10 cellular contexts compared by ENCODE assay signal in genomic region chr2:96049049-96049916, GRCh38. TPM values are rescaled to one million over a fixed set of nuclear protein-coding genes. Genes with fewer than 3 reads are reported as not detected.
DNase-seq lines count a peak whose midpoint lies in the region; ATAC-seq and TF ChIP-seq lines count a peak whose summit lies in the region.
"Not testable (repeated sequence)": the region's sequence is repeated elsewhere in the genome, so short reads cannot be mapped to it uniquely, and the experiment has no call there.
"Had no signal": no experiment of that assay in that cellular context is flagged by ENCODE, and none has a peak within 500 bp of the region (broad histone marks: within the 10 kb centered on the region; RNA-seq: fewer than 3 reads in every experiment).

No MANE protein-coding gene starts in this region.

- not testable (repeated sequence) for H3K4me1 Mint-ChIP-seq in CD14-positive monocyte; activated CD4-positive, alpha-beta T cell treated with anti-CD3 and anti-CD28 coated beads, Interleukin-2, amount 10 ng/mL, durations not matched to agents 24 days and 14 days; stimulated activated naive CD8-positive, alpha-beta T cell treated with anti-CD3 and anti-CD28 coated beads, Interleukin-15, amount 100 ng/mL, for 72 hours

- in situ Hi-C loops in KBM-7 (cut with MboI; ENCODE audit: low pct_unique_long_range_greater_than_20kb, low sequenced_read_pairs), result not testable (repeated sequence)

- DNase-seq in CD14-positive monocyte (ENCODE audit: low spot score) (peak; percentile 12), KBM-7 (peak; percentile 18), posterior vena cava (ENCODE audit: low spot score) (peak; percentile 34)
- peak; percentile 53 for DNase-seq in activated CD4-positive, alpha-beta T cell treated with anti-CD3 and anti-CD28 coated beads, Interleukin-2, amount 10 ng/mL, durations not matched to agents 24 days and 14 days
- DNase-seq in caudate nucleus (lab: John Stamatoyannopoulos, UW); Right ventricle myocardium superior; left colon: not testable (repeated sequence)
- DNase-seq in stimulated activated naive CD8-positive, alpha-beta T cell treated with anti-CD3 and anti-CD28 coated beads, Interleukin-15, amount 100 ng/mL, for 72 hours, result peak in 1 of 2 donors; percentile 13

- TF ChIP-seq CTCF in CD14-positive monocyte (IDR thresholded peaks at IDR 0.05), result not testable (repeated sequence)

- not testable (repeated sequence) for H3K4me3 Mint-ChIP-seq in CD14-positive monocyte; activated CD4-positive, alpha-beta T cell treated with anti-CD3 and anti-CD28 coated beads, Interleukin-2, amount 10 ng/mL, durations not matched to agents 24 days and 14 days; stimulated activated naive CD8-positive, alpha-beta T cell treated with anti-CD3 and anti-CD28 coated beads, Interleukin-15, amount 100 ng/mL, for 72 hours

- H3K27ac Mint-ChIP-seq in CD14-positive monocyte; activated CD4-positive, alpha-beta T cell treated with anti-CD3 and anti-CD28 coated beads, Interleukin-2, amount 10 ng/mL, durations not matched to agents 24 days and 14 days; stimulated activated naive CD8-positive, alpha-beta T cell treated with anti-CD3 and anti-CD28 coated beads, Interleukin-15, amount 100 ng/mL, for 72 hours: not testable (repeated sequence)

- ATAC-seq in Right ventricle myocardium superior (ENCODE audit: poor library complexity) (peak; percentile 63), left colon (peak; percentile 78)
- ATAC-seq in stimulated activated naive CD8-positive, alpha-beta T cell treated with anti-CD3 and anti-CD28 coated beads, Interleukin-15, amount 100 ng/mL, for 72 hours, result peak; percentile 57

- H3K27ac ChIP-seq in caudate nucleus (ENCODE audit: low read depth, low read length), result peak overlapping the region; percentile 44

- not testable (repeated sequence) for H3K27me3 Mint-ChIP-seq in CD14-positive monocyte (ENCODE audit: low read depth in 3 of 3); activated CD4-positive, alpha-beta T cell treated with anti-CD3 and anti-CD28 coated beads, Interleukin-2, amount 10 ng/mL, durations not matched to agents 24 days and 14 days; stimulated activated naive CD8-positive, alpha-beta T cell treated with anti-CD3 and anti-CD28 coated beads, Interleukin-15, amount 100 ng/mL, for 72 hours

- intact Hi-C loops in CD14-positive monocyte (cut with micrococcal nuclease); activated CD4-positive, alpha-beta T cell treated with anti-CD3 and anti-CD28 coated beads, Interleukin-2, amount 10 ng/mL, durations not matched to agents 24 days and 14 days (cut with micrococcal nuclease); Right ventricle myocardium superior (cut with DNase I); left colon (cut with DNase I, micrococcal nuclease); posterior vena cava (cut with DNase I): not testable (repeated sequence)

- H3K36me3 Mint-ChIP-seq in CD14-positive monocyte; activated CD4-positive, alpha-beta T cell treated with anti-CD3 and anti-CD28 coated beads, Interleukin-2, amount 10 ng/mL, durations not matched to agents 24 days and 14 days (ENCODE audit: low read depth): not testable (repeated sequence)

- not testable (repeated sequence) for H3K9me3 Mint-ChIP-seq in CD14-positive monocyte; activated CD4-positive, alpha-beta T cell treated with anti-CD3 and anti-CD28 coated beads, Interleukin-2, amount 10 ng/mL, durations not matched to agents 24 days and 14 days; stimulated activated naive CD8-positive, alpha-beta T cell treated with anti-CD3 and anti-CD28 coated beads, Interleukin-15, amount 100 ng/mL, for 72 hours

RNA-seq across cellular contexts. Expression of gene GPAT2, which starts 14.6 kb away (rescaled TPM):
- polyA plus RNA-seq in CD14-positive monocyte, result under 1 TPM; 0.44 to 0.94 TPM
- total RNA-seq in activated CD4-positive, alpha-beta T cell treated with anti-CD3 and anti-CD28 coated beads, Interleukin-2, amount 10 ng/mL, durations not matched to agents 24 days and 14 days, result 20.4 and 22.6 TPM in 2 replicates
- 6.4 TPM for total RNA-seq in Right ventricle myocardium superior
- 1 to 10 TPM; 3.0 to 5.3 TPM for total RNA-seq in left colon
- 1 to 10 TPM; 6.0 to 10.0 TPM for total RNA-seq in posterior vena cava
- total RNA-seq: A673, Daoy had no signal

RNA-seq across cellular contexts. Expression of gene ANKRD36C, which starts 57.7 kb away (rescaled TPM):
- polyA plus RNA-seq in CD14-positive monocyte, result 1 to 10 TPM in 1 of 2 donors, under 1 TPM in 1; 0.95 to 1.1 TPM
- total RNA-seq in activated CD4-positive, alpha-beta T cell treated with anti-CD3 and anti-CD28 coated beads, Interleukin-2, amount 10 ng/mL, durations not matched to agents 24 days and 14 days, result 55.6 and 59.7 TPM in 2 replicates
- 4.9 TPM for total RNA-seq in Right ventricle myocardium superior
- 10 to 100 TPM; 28.6 to 31.4 TPM for total RNA-seq in left colon
- 10 to 100 TPM; 36.0 to 37.2 TPM for total RNA-seq in posterior vena cava
